In genomic region chr15:68054658-68055223, GRCh38 we compare ENCODE assay signal across 8 cellular contexts. TPM values are rescaled to one million over a fixed set of nuclear protein-coding genes. Genes with fewer than 3 reads are reported as not detected.
DNase-seq lines count a peak whose midpoint lies in the region; ATAC-seq and TF ChIP-seq lines count a peak whose summit lies in the region.

No MANE protein-coding gene starts in this region.

- ATAC-seq in HG02623 (IDR thresholded peaks at IDR 0.05; ENCODE audit: unreplicated experiment) (peak; percentile 21), HG02884 (IDR thresholded peaks at IDR 0.05; ENCODE audit: unreplicated experiment) (no peak)

- TF ChIP-seq POLR2A in stomach (IDR thresholded peaks at IDR 0.05), result no peak

- H3K27ac ChIP-seq in stomach, result peak overlapping the region; percentile 94 to 99 (median 96)

- 0 to 1% (median 0%) methylated on average over 18 to 32 of the region's 32 CpGs for WGBS in stomach, 5 donors

- peak; percentile 58 for DNase-seq in GM12865 (ENCODE audit: low read depth)
- DNase-seq in NCI-H510A (lab: John Stamatoyannopoulos, UW), result peak; percentile 12
- peak; percentile 17 to 20 (median 19) for DNase-seq in activated CD8-positive, alpha-beta memory T cell treated with anti-CD3 and anti-CD28 coated beads for 48 hours (ENCODE audit: low read depth in 2 of 3, low spot score in 2 of 3)
- peak; percentile 50 for DNase-seq in epithelial cell of esophagus (ENCODE audit: low read depth)
- peak; percentile 34 for DNase-seq in mucosa of gallbladder (ENCODE audit: low spot score)
- DNase-seq in stomach, result peak; percentile 49

- no peak for TF ChIP-seq EP300 in stomach (IDR thresholded peaks at IDR 0.05)

- TF ChIP-seq CTCF in GM12865 (IDR thresholded peaks at IDR 0.05; ENCODE audit: insufficient read depth, low read depth, low read length, missing control alignments) (no peak), epithelial cell of esophagus (IDR thresholded peaks at IDR 0.05; ENCODE audit: insufficient read depth, low read depth, low read length, missing control alignments) (no peak), stomach (IDR thresholded peaks at IDR 0.05) (no peak)

- intact Hi-C loops in stomach (cut with DNase I; ENCODE audit: low total_unique reads), result no loop called here

- no peaks in the 10 kb centered on the region for H3K9me3 ChIP-seq in stomach

- peaks cover 0 to 2% (median 0%) of the 10 kb centered on the region in 4 donors for H3K36me3 ChIP-seq in stomach

- H3K4me3 ChIP-seq in GM12865 (ENCODE audit: low read depth, low read length) (peak overlapping the region; percentile 64), epithelial cell of esophagus (ENCODE audit: low read length) (peak overlapping the region; percentile 89), stomach (peak overlapping the region; percentile 93 to 98 (median 96))

- no peaks in the 10 kb centered on the region for H3K27me3 ChIP-seq in stomach

- peaks cover 0 to 51% (median 30%) of the 10 kb centered on the region in 4 donors for H3K4me1 ChIP-seq in stomach

RNA-seq across cellular contexts. Expression of gene PIAS1, which starts 0.6 kb away (rescaled TPM):
- total RNA-seq in mucosa of gallbladder (54.5 TPM), stomach (10 to 100 TPM; 38.7 to 56.6 (median 48.1) TPM)
- 10 to 100 TPM in 2 of 3 donors, 1 to 10 TPM in 1; 7.9 to 14.5 (median 12.4) TPM for polyA plus RNA-seq in stomach
